In the genomic region with DNA sequence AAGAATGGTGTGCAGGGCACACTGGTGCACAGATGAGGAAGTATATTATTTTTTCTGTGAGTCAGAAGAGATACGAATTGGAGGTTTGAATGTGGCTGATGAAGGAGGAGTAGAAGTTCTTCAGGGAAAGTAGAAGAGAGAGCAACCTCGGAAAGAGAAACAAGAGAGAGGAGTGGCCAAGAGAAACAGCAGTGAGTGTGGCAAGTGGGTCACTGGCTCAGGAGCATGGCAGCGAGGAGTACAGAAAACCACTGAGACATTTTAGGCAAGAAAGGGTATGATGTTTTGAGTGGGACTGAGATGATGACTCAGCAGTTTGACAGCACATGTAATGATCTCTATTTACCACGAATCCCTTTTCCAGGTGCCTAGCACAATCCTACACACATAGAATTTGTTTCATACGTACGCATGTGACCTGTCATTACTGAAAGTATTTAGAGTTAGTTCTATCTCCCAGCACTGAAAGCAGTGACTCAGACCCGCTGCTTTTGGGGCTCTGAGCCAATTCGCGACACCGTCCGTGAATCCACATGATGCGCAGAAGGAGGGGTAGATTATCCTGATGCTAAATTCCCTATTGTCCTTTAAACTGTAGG, we compare ENCODE assay signal across 20 cellular contexts.
DNase-seq lines count a peak whose midpoint lies in the region; ATAC-seq, FAIRE-seq and TF ChIP-seq lines count a peak whose summit lies in the region.
"Had no signal": no experiment of that assay in that cellular context is flagged by ENCODE, and none has a peak within 500 bp of the region (broad histone marks: within the 10 kb centered on the region; RNA-seq: fewer than 3 reads in every experiment).

No MANE protein-coding gene starts in this region.

- H3K27me3 Mint-ChIP-seq in GM23338 (ENCODE audit: insufficient read depth, low read depth, poor library complexity) (peaks cover 4% of the 10 kb centered on the region), neural progenitor cell (ENCODE audit: insufficient read depth, low read depth) (peaks cover 6% of the 10 kb centered on the region), endothelial cell (ENCODE audit: unreplicated experiment) (peaks cover 2% of the 10 kb centered on the region)
- no peaks in the 10 kb centered on the region for H3K27me3 Mint-ChIP-seq in activated T-helper 2 cell treated with anti-CD3 and anti-CD28 coated beads, Interferon-gamma antibody, Interleukin-2, Interleukin-4, amounts not matched to agents 10 μg/mL and 5 μg/mL and 100 μg/mL, durations not matched to agents 14 hours and 24 hours and 36 hours (ENCODE audit: low read depth)

- H3K36me3 ChIP-seq in GM23338 (ENCODE audit: insufficient read depth) (no peaks in the 10 kb centered on the region), SJCRH30 (no peaks in the 10 kb centered on the region), neural progenitor cell (no peaks in the 10 kb centered on the region)

- no peak overlapping the region for H3K27ac Mint-ChIP-seq in GM23338
- no peak overlapping the region for H3K27ac Mint-ChIP-seq in neural progenitor cell
- no peak overlapping the region for H3K27ac Mint-ChIP-seq in activated T-helper 2 cell treated with anti-CD3 and anti-CD28 coated beads, Interferon-gamma antibody, Interleukin-2, Interleukin-4, amounts not matched to agents 10 μg/mL and 5 μg/mL and 100 μg/mL, durations not matched to agents 14 hours and 24 hours and 36 hours
- no peak overlapping the region for H3K27ac Mint-ChIP-seq in endothelial cell (ENCODE audit: unreplicated experiment)

- POLR2A ChIA-PET in A549 (lab: Yijun Ruan, JAX): no interaction called here

- no peaks in the 10 kb centered on the region for H3K79me2 ChIP-seq in GM23338 (replicated peaks; ENCODE audit: insufficient read depth)
- H3K79me2 ChIP-seq in neural progenitor cell (ENCODE audit: low read depth): no peaks in the 10 kb centered on the region

- DNase-seq in A549 (ENCODE audit: low read depth in 1 of 2, low spot score in 1 of 2): no peak
- DNase-seq in GM23338 (ENCODE audit: low spot score): no peak
- peak in 1 of 2 experiments; percentile 12 for DNase-seq in SJCRH30
- DNase-seq in neural progenitor cell (ENCODE audit: low spot score): no peak
- no peak for DNase-seq in activated T-helper 2 cell treated with anti-CD3 and anti-CD28 coated beads, Interferon-gamma antibody, Interleukin-2, Interleukin-4, amounts not matched to agents 10 μg/mL and 5 μg/mL and 100 μg/mL, durations not matched to agents 14 hours and 24 hours and 36 hours (ENCODE audit: low spot score)
- DNase-seq in Ammon's horn (ENCODE audit: low spot score): no peak
- DNase-seq in endothelial cell (ENCODE audit: low spot score): no peak
- DNase-seq: ACHN, EL, GM23248, KBM-7, NCI-H1694, NCI-H2081 treated with DMSO at 0.1 percent for 48 hours, NCI-H2227 treated with DMSO at 0.1 percent for 48 hours, SIG-M5 had no signal

- no peak for FAIRE-seq in A549 (lab: Jason Lieb, UNC)
- FAIRE-seq: GM12878, GM19239 had no signal

- 47% methylated on average over 12 of the region's 12 CpGs for WGBS in A549 (ENCODE audit: missing lambda C conversion rate)

- H3K9me3 Mint-ChIP-seq in GM23338: peaks cover 88% of the 10 kb centered on the region
- H3K9me3 Mint-ChIP-seq in neural progenitor cell: no peaks in the 10 kb centered on the region
- peaks cover 52% of the 10 kb centered on the region for H3K9me3 Mint-ChIP-seq in activated T-helper 2 cell treated with anti-CD3 and anti-CD28 coated beads, Interferon-gamma antibody, Interleukin-2, Interleukin-4, amounts not matched to agents 10 μg/mL and 5 μg/mL and 100 μg/mL, durations not matched to agents 14 hours and 24 hours and 36 hours
- peaks cover 15% of the 10 kb centered on the region for H3K9me3 Mint-ChIP-seq in endothelial cell (ENCODE audit: unreplicated experiment)

- H3K4me3 ChIP-seq in A549 (no peak overlapping the region), GM23338 (no peak overlapping the region), SJCRH30 (no peak overlapping the region), neural progenitor cell (no peak overlapping the region)
- H3K4me3 ChIP-seq: GM12878, GM23248 had no signal

- H3K9me3 ChIP-seq in A549 (peaks cover 29% of the 10 kb centered on the region; the same call in 2 of the 3 replicates), SJCRH30 (replicated peaks) (peaks cover 11% of the 10 kb centered on the region), neural progenitor cell (ENCODE audit: low read depth) (no peaks in the 10 kb centered on the region)

- H3K36me3 Mint-ChIP-seq in GM23338 (ENCODE audit: low read depth): peaks cover 11% of the 10 kb centered on the region
- no peaks in the 10 kb centered on the region for H3K36me3 Mint-ChIP-seq in neural progenitor cell
- H3K36me3 Mint-ChIP-seq in activated T-helper 2 cell treated with anti-CD3 and anti-CD28 coated beads, Interferon-gamma antibody, Interleukin-2, Interleukin-4, amounts not matched to agents 10 μg/mL and 5 μg/mL and 100 μg/mL, durations not matched to agents 14 hours and 24 hours and 36 hours (ENCODE audit: low read depth): no peaks in the 10 kb centered on the region
- no peaks in the 10 kb centered on the region for H3K36me3 Mint-ChIP-seq in endothelial cell (ENCODE audit: low read depth, unreplicated experiment)

- H3K27ac ChIP-seq in A549 (no peak overlapping the region), GM23338 (ENCODE audit: low read depth) (no peak overlapping the region), SJCRH30 (peak overlapping the region; percentile 50), neural progenitor cell (no peak overlapping the region)
- H3K27ac ChIP-seq: C4-2B, GM23248, RWPE1 had no signal

- no peaks in the 10 kb centered on the region for H3F3A ChIP-seq in GM23338 (replicated peaks; ENCODE audit: low read depth)
- H3F3A ChIP-seq in neural progenitor cell (ENCODE audit: low read depth): no peaks in the 10 kb centered on the region

- no peaks in the 10 kb centered on the region for H3K9me2 ChIP-seq in GM23338 (ENCODE audit: insufficient read depth)

- H4K20me1 ChIP-seq in GM23338 (replicated peaks; ENCODE audit: insufficient read depth): no peaks in the 10 kb centered on the region
- no peaks in the 10 kb centered on the region for H4K20me1 ChIP-seq in neural progenitor cell (ENCODE audit: low read depth)

- ATAC-seq in A549: no peak
- no peak for ATAC-seq in GM23338
- ATAC-seq: GM12878, HCT116 had no signal

- no peak overlapping the region for H3K9ac ChIP-seq in neural progenitor cell
- H3K9ac ChIP-seq: GM23248 had no signal

- no peak overlapping the region for H3K4me2 ChIP-seq in A549
- H3K4me2 ChIP-seq in GM23338: no peak overlapping the region
- no peak overlapping the region for H3K4me2 ChIP-seq in neural progenitor cell

- H3K27me3 ChIP-seq in GM23338 (ENCODE audit: insufficient read depth) (no peaks in the 10 kb centered on the region), SJCRH30 (no peaks in the 10 kb centered on the region), neural progenitor cell (no peaks in the 10 kb centered on the region)

- H2AFZ ChIP-seq in GM23338 (peak overlapping the region; percentile 79), neural progenitor cell (replicated peaks) (peak overlapping the region; percentile 3)
- H2AFZ ChIP-seq: GM23248 had no signal

- H3K4me1 Mint-ChIP-seq in GM23338 (no peaks in the 10 kb centered on the region), neural progenitor cell (no peaks in the 10 kb centered on the region), endothelial cell (ENCODE audit: unreplicated experiment) (no peaks in the 10 kb centered on the region)
- no peaks in the 10 kb centered on the region for H3K4me1 Mint-ChIP-seq in activated T-helper 2 cell treated with anti-CD3 and anti-CD28 coated beads, Interferon-gamma antibody, Interleukin-2, Interleukin-4, amounts not matched to agents 10 μg/mL and 5 μg/mL and 100 μg/mL, durations not matched to agents 14 hours and 24 hours and 36 hours (ENCODE audit: low read depth)

- TF ChIP-seq POLR2A in A549 (IDR thresholded peaks at IDR 0.05; ENCODE audit: low read length): no peak

- TF ChIP-seq CTCF in A549 (IDR thresholded peaks at IDR 0.05) (no peak), GM23338 (conservative IDR thresholded peaks at IDR 0.05; ENCODE audit: low read depth in 2 of 2) (no peak), neural progenitor cell (IDR thresholded peaks at IDR 0.05) (no peak), endothelial cell (IDR thresholded peaks at IDR 0.05; ENCODE audit: unreplicated experiment) (no peak)

- TF ChIP-seq EP300 in A549 (IDR thresholded peaks at IDR 0.05): no peak

- no peak for TF ChIP-seq RAD21 in A549 (conservative IDR thresholded peaks at IDR 0.05 in 1 of 2, IDR thresholded peaks at IDR 0.05 in 1 of 2)

- CTCF ChIA-PET in A549 (lab: Yijun Ruan, JAX): no interaction called here

- intact Hi-C loops in activated T-helper 2 cell treated with anti-CD3 and anti-CD28 coated beads, Interferon-gamma antibody, Interleukin-2, Interleukin-4, amounts not matched to agents 10 μg/mL and 5 μg/mL and 100 μg/mL, durations not matched to agents 14 hours and 24 hours and 36 hours (cut with micrococcal nuclease): no loop called here

- H3K4me1 ChIP-seq in A549 (no peaks in the 10 kb centered on the region), GM23338 (ENCODE audit: insufficient read depth) (no peaks in the 10 kb centered on the region), SJCRH30 (peaks cover 16% of the 10 kb centered on the region), neural progenitor cell (no peaks in the 10 kb centered on the region)

- no peak overlapping the region for H3K4me3 Mint-ChIP-seq in GM23338
- no peak overlapping the region for H3K4me3 Mint-ChIP-seq in neural progenitor cell
- H3K4me3 Mint-ChIP-seq in activated T-helper 2 cell treated with anti-CD3 and anti-CD28 coated beads, Interferon-gamma antibody, Interleukin-2, Interleukin-4, amounts not matched to agents 10 μg/mL and 5 μg/mL and 100 μg/mL, durations not matched to agents 14 hours and 24 hours and 36 hours (ENCODE audit: low read depth): no peak overlapping the region
- H3K4me3 Mint-ChIP-seq in endothelial cell (ENCODE audit: unreplicated experiment): no peak overlapping the region

TF ChIP-seq in A549, 52 proteins besides CTCF, POLR2A, EP300 and RAD21:
- TF ChIP-seq MAFK (IDR thresholded peaks at IDR 0.05; ENCODE audit: partially characterized antibody) (peak; percentile 97), NFE2L2 (conservative IDR thresholded peaks at IDR 0.05; ENCODE audit: low read length) (peak; percentile 70), HOXA7 (CRISPR knock-in tag; IDR thresholded peaks at IDR 0.05) (no peak)

TF ChIP-seq in GM23338, 12 proteins besides CTCF, POLR2A, EP300 and RAD21 (continues in another document):
- TF ChIP-seq EZH2phosphoT487 (IDR thresholded peaks at IDR 0.05; ENCODE audit: unreplicated experiment) (no peak), NANOG (IDR thresholded peaks at IDR 0.05; ENCODE audit: borderline replicate concordance) (no peak)
